In the genomic region with DNA sequence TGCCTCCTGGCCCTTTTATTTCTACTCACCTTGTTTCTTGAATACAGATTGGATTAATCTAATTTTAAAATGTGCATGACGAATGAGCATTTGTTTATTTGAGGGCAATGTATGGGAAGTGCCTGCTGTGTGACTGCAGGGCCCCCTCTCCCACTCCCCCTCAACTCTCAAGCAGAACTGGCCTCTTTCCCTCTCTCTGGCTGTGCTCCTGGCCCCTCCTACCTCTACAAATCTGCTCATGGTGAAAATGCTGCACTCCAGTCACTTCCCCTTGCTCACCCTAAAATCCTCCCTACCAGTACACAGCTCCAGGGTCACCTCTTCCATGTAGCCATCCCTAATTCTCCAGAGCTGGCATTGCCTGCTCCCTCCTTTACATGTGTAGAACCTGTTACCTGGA, we compare ENCODE assay signal across 12 cellular contexts. TPM values are rescaled to one million over a fixed set of nuclear protein-coding genes. Genes with fewer than 3 reads are reported as not detected.
DNase-seq lines count a peak whose midpoint lies in the region; ATAC-seq and TF ChIP-seq lines count a peak whose summit lies in the region.
"Had no signal": no experiment of that assay in that cellular context is flagged by ENCODE, and none has a peak within 500 bp of the region (broad histone marks: within the 10 kb centered on the region; RNA-seq: fewer than 3 reads in every experiment).

No MANE protein-coding gene starts in this region.

- no peak overlapping the region for H2BK12ac ChIP-seq in mesenchymal stem cell (ENCODE audit: low read length in 2 of 2)

- no peaks in the 10 kb centered on the region for H3K9me2 ChIP-seq in SK-N-SH

- H3F3A ChIP-seq in SK-N-SH (replicated peaks; ENCODE audit: insufficient read depth): peaks cover 52% of the 10 kb centered on the region

- H2AFZ ChIP-seq in SK-N-SH (ENCODE audit: low read depth) (no peak overlapping the region), mesenchymal stem cell (ENCODE audit: low read depth, low read length) (no peak overlapping the region)

- H2BK15ac ChIP-seq in mesenchymal stem cell (ENCODE audit: low read depth, poor library complexity, severe bottlenecking): no peak overlapping the region

- H3K9me3 ChIP-seq in SK-N-SH: no peaks in the 10 kb centered on the region
- no peaks in the 10 kb centered on the region for H3K9me3 ChIP-seq in ascending aorta
- no peaks in the 10 kb centered on the region for H3K9me3 ChIP-seq in mesenchymal stem cell (ENCODE audit: control insufficient read depth, low read length)
- H3K9me3 ChIP-seq in tibial nerve: no peaks in the 10 kb centered on the region

- TF ChIP-seq POLR2A in tibial nerve (IDR thresholded peaks at IDR 0.05): no peak

- TF ChIP-seq CTCF in SK-N-SH (IDR thresholded peaks at IDR 0.05): no peak
- no peak for TF ChIP-seq CTCF in ascending aorta (IDR thresholded peaks at IDR 0.05)
- TF ChIP-seq CTCF in tibial nerve (IDR thresholded peaks at IDR 0.05): no peak

- no peak overlapping the region for H3K9ac ChIP-seq in SK-N-SH
- H3K9ac ChIP-seq in mesenchymal stem cell (ENCODE audit: low read length): peak overlapping the region; percentile 40

- TF ChIP-seq EP300 in SK-N-SH (IDR thresholded peaks at IDR 0.05; ENCODE audit: borderline replicate concordance in 1 of 2, low read depth in 1 of 2, low read length in 1 of 2): no peak
- no peak for TF ChIP-seq EP300 in tibial nerve (IDR thresholded peaks at IDR 0.05)

- WGBS in SK-N-SH (ENCODE audit: low lambda C conversion rate): 83% methylated on average over 1 of the region's 1 CpG
- no CpG with 5 or more reads among the region's 1 CpG for WGBS in mesenchymal stem cell
- WGBS in tibial nerve, 2 donors: 29 to 38% methylated on average over 1 of the region's 1 CpG

- H2BK120ac ChIP-seq in mesenchymal stem cell (ENCODE audit: low read depth, low read length): no peak overlapping the region

- TF ChIP-seq RAD21 in SK-N-SH (IDR thresholded peaks at IDR 0.05; ENCODE audit: low read length): no peak

- H2BK5ac ChIP-seq in mesenchymal stem cell (ENCODE audit: low read depth, low read length, poor library complexity, severe bottlenecking): no peak overlapping the region

- peak overlapping the region in 1 of 2 experiments; percentile 44 for H3K4ac ChIP-seq in mesenchymal stem cell (ENCODE audit: low read depth in 1 of 2, low read length in 2 of 2)

- H4K91ac ChIP-seq in mesenchymal stem cell (ENCODE audit: low read length): no peak overlapping the region

- peaks cover 6% of the 10 kb centered on the region in 2 experiments for H3K36me3 ChIP-seq in SK-N-SH (replicated peaks in 1 of 2; ENCODE audit: control insufficient read depth in 1 of 2, insufficient read depth in 2 of 2, low read length in 1 of 2)
- no peaks in the 10 kb centered on the region for H3K36me3 ChIP-seq in ascending aorta
- peaks cover 24 to 26% of the 10 kb centered on the region in 2 experiments for H3K36me3 ChIP-seq in mesenchymal stem cell (ENCODE audit: control insufficient read depth in 1 of 2, insufficient read depth in 2 of 2, low read depth in 1 of 2, low read length in 2 of 2)
- H3K36me3 ChIP-seq in tibial nerve: no peaks in the 10 kb centered on the region

- H3K79me1 ChIP-seq in mesenchymal stem cell (replicated peaks; ENCODE audit: low read length, poor library complexity, severe bottlenecking): no peaks in the 10 kb centered on the region

- CTCF ChIA-PET in SK-N-SH (lab: Yijun Ruan, JAX): interaction anchor here (1.4 to 2.5 kb wide), 5 partner anchors 13 to 41 kb away, joined by 4 to 15 read pairs (median 9); a partner anchor contains a TSS

- H3K4me1 ChIP-seq in SK-N-SH (ENCODE audit: control insufficient read depth in 1 of 2, insufficient read depth in 2 of 2, low read depth in 1 of 2, low read length in 1 of 2) (peaks cover 48 to 59% of the 10 kb centered on the region in 2 experiments), ascending aorta (peaks cover 50 to 66% of the 10 kb centered on the region in 2 donors), mesenchymal stem cell (ENCODE audit: control insufficient read depth, insufficient read depth, low read depth, low read length) (peaks cover 49% of the 10 kb centered on the region), tibial nerve (peaks cover 5 to 87% (median 56%) of the 10 kb centered on the region in 4 donors)

- H3K27ac ChIP-seq in SK-N-SH (ENCODE audit: low read depth in 2 of 2, low read length in 1 of 2) (peak overlapping the region; percentile 59 to 70; a peak in 3 of 4 replicates), ascending aorta (peak overlapping the region; percentile 95 to 97), mesenchymal stem cell (ENCODE audit: low read length, poor library complexity, severe bottlenecking) (peak overlapping the region; percentile 96), tibial nerve (peak overlapping the region; percentile 94 to 100 (median 98))

- POLR2A ChIA-PET in SK-N-SH (lab: Yijun Ruan, JAX): interaction anchor here (1.3 to 2.8 kb wide), 3 partner anchors 15 to 41 kb away, joined by 3 to 12 read pairs (median 4); no protein-coding TSS in a partner anchor

- no peak overlapping the region for H4K8ac ChIP-seq in mesenchymal stem cell (ENCODE audit: low read length)

- H3K14ac ChIP-seq in mesenchymal stem cell (ENCODE audit: low read length in 2 of 2): peak overlapping the region in 1 of 2 experiments; percentile 59

- intact Hi-C loops in ascending aorta (cut with DNase I): no loop called here

- no peak for ATAC-seq in SK-N-SH treated with all-trans-retinoic acid at 6 μM for 48 hours
- no peak for ATAC-seq in GM21737 (IDR thresholded peaks at IDR 0.05; ENCODE audit: unreplicated experiment)
- ATAC-seq in HG03196 (IDR thresholded peaks at IDR 0.05; ENCODE audit: unreplicated experiment): no peak
- ATAC-seq: activated CD4-positive, CD25-positive, alpha-beta regulatory T cell treated with anti-CD3 and anti-CD28 coated beads, Interleukin-2, amount 50 U/mL, for 24 hours had no signal

- H3K4me2 ChIP-seq in SK-N-SH (no peak overlapping the region; the same call in 1 of the 2 replicates), mesenchymal stem cell (ENCODE audit: low read length, poor library complexity, severe bottlenecking) (no peak overlapping the region)

- DNase-seq in SK-N-SH (no peak), ascending aorta (ENCODE audit: low spot score in 2 of 2) (no peak), mesenchymal stem cell (no peak), tibial nerve (ENCODE audit: low spot score in 2 of 2) (no peak), NCI-H1694 (lab: John Stamatoyannopoulos, UW) (no peak)
- DNase-seq: 8988T; naive B cell; NK-92 treated with Interleukin-12 subunit alpha and Interleukin-12 subunit beta, amount 100 ng/mL, for 24 hours had no signal

- H3K23ac ChIP-seq in mesenchymal stem cell (ENCODE audit: low read length in 2 of 2): no peak overlapping the region

- H3K27me3 ChIP-seq in SK-N-SH (ENCODE audit: insufficient read depth) (no peaks in the 10 kb centered on the region), ascending aorta (no peaks in the 10 kb centered on the region), mesenchymal stem cell (ENCODE audit: control insufficient read depth in 1 of 2, insufficient read depth in 1 of 2, low read length in 2 of 2) (no peaks in the 10 kb centered on the region), tibial nerve (no peaks in the 10 kb centered on the region)

- H4K20me1 ChIP-seq in SK-N-SH (ENCODE audit: insufficient read depth): peaks cover 71% of the 10 kb centered on the region

- peak overlapping the region; percentile 9 for H2AK5ac ChIP-seq in mesenchymal stem cell (ENCODE audit: low read length, severe bottlenecking)

- H3K4me3 ChIP-seq in SK-N-SH (ENCODE audit: low read depth in 2 of 2, low read length in 1 of 2) (no peak overlapping the region), ascending aorta (no peak overlapping the region), mesenchymal stem cell (ENCODE audit: insufficient read depth in 1 of 2, low read depth in 1 of 2, low read length in 2 of 2) (peak overlapping the region in 1 of 2 experiments; percentile 85), tibial nerve (no peak overlapping the region)

- H3K79me2 ChIP-seq in SK-N-SH (ENCODE audit: insufficient read depth): peaks cover 96% of the 10 kb centered on the region

- H3K18ac ChIP-seq in mesenchymal stem cell (ENCODE audit: low read depth in 1 of 2, low read length in 2 of 2): no peak overlapping the region

TF ChIP-seq in SK-N-SH, 30 proteins besides CTCF, POLR2A, EP300 and RAD21 (continues in another document):
- TF ChIP-seq SIN3A (IDR thresholded peaks at IDR 0.05; ENCODE audit: borderline replicate concordance, low read depth, low read length) (no peak), GABPA (IDR thresholded peaks at IDR 0.05; ENCODE audit: low read depth) (no peak)

RNA-seq across cellular contexts. Expression of a gene that starts 17.2 kb away (rescaled TPM):
- 29.2 and 33.8 TPM in 2 replicates for polyA plus RNA-seq in SK-N-SH (2012; rRNA removed)
- 13.8 and 22.5 TPM in 2 replicates for polyA plus RNA-seq in SK-N-SH (2012; cell fraction: cytosol; rRNA removed)
- polyA plus RNA-seq in SK-N-SH (2012; cell fraction: nucleus; rRNA removed): 32.7 and 39.0 TPM in 2 replicates
- total RNA-seq in ascending aorta (71.5 TPM), tibial nerve (100 to 1,000 TPM in 2 of 4 donors, 10 to 100 TPM in 2; 53.2 to 137 (median 104) TPM)
- 64.3 TPM for polyA plus RNA-seq in mesenchymal stem cell (2013, experiment 1 of 2)
- 64.6 TPM for polyA plus RNA-seq in mesenchymal stem cell (2013, experiment 2 of 2)

RNA-seq across cellular contexts. Expression of a gene that starts 41.2 kb away (rescaled TPM):
- 10,227 and 11,441 TPM in 2 replicates for polyA plus RNA-seq in SK-N-SH (2012; rRNA removed)
- 12,920 and 13,251 TPM in 2 replicates for polyA plus RNA-seq in SK-N-SH (2012; cell fraction: cytosol; rRNA removed)
- polyA plus RNA-seq in SK-N-SH (2012; cell fraction: nucleus; rRNA removed): 1,878 and 2,730 TPM in 2 replicates
- total RNA-seq in ascending aorta: 1,928 TPM
- 3,588 TPM for polyA plus RNA-seq in mesenchymal stem cell (2013, experiment 1 of 2)
- polyA plus RNA-seq in mesenchymal stem cell (2013, experiment 2 of 2): 3,623 TPM
- 1,000 to 10,000 TPM; 2,328 to 3,623 (median 2,710) TPM for total RNA-seq in tibial nerve
